Comparison of ENCODE assay signal across 15 cellular contexts in genomic region chr21:17901458-17902092, GRCh38.
DNase-seq lines count a peak whose midpoint lies in the region; ATAC-seq and TF ChIP-seq lines count a peak whose summit lies in the region.
"Had no signal": no experiment of that assay in that cellular context is flagged by ENCODE, and none has a peak within 500 bp of the region (broad histone marks: within the 10 kb centered on the region; RNA-seq: fewer than 3 reads in every experiment).

No MANE protein-coding gene starts in this region.

- no peak for ATAC-seq in heart left ventricle
- no peak for ATAC-seq in Right ventricle myocardium inferior
- ATAC-seq in GM21381 (IDR thresholded peaks at IDR 0.05; ENCODE audit: unreplicated experiment), result no peak
- ATAC-seq: activated CD4-positive, CD25-positive, alpha-beta regulatory T cell treated with anti-CD3 and anti-CD28 coated beads, Interleukin-2, amount 50 U/mL, for 24 hours had no signal

- H3K9me3 ChIP-seq in heart left ventricle, result peaks cover 0 to 15% (median 0%) of the 10 kb centered on the region in 12 donors
- H3K9me3 ChIP-seq in SJCRH30 (replicated peaks), result peaks cover 4% of the 10 kb centered on the region; the same call in 1 of the 2 replicates
- no peaks in the 10 kb centered on the region for H3K9me3 ChIP-seq in suprapubic skin
- H3K9me3 ChIP-seq in thyroid gland, result no peaks in the 10 kb centered on the region
- H3K9me3 ChIP-seq: upper lobe of left lung had no signal

- no peak for DNase-seq in heart left ventricle
- no peak for DNase-seq in Right ventricle myocardium inferior (ENCODE audit: missing footprints)
- DNase-seq in SJCRH30, result no peak
- DNase-seq in fibroblast of mammary gland (ENCODE audit: low read depth), result peak; percentile 11
- no peak for DNase-seq in suprapubic skin (ENCODE audit: low spot score in 2 of 2)
- no peak for DNase-seq in 8988T
- no peak for DNase-seq in thyroid gland
- DNase-seq: DMS153, erythroblast, NCI-H510A treated with DMSO at 0.1 percent for 48 hours, spleen, upper lobe of left lung had no signal

- no peak for TF ChIP-seq POLR2A in heart left ventricle (IDR thresholded peaks at IDR 0.05)
- no peak for TF ChIP-seq POLR2A in suprapubic skin (IDR thresholded peaks at IDR 0.05)
- TF ChIP-seq POLR2A in thyroid gland (IDR thresholded peaks at IDR 0.05), result no peak

- H3K27ac ChIP-seq in heart left ventricle, result peak overlapping the region in 10 of 12 donors; percentile 6 to 87 (median 60)
- peak overlapping the region; percentile 51 for H3K27ac ChIP-seq in SJCRH30
- peak overlapping the region; percentile 84 for H3K27ac ChIP-seq in suprapubic skin
- H3K27ac ChIP-seq in thyroid gland, result no peak overlapping the region
- H3K27ac ChIP-seq: cardiac muscle cell, spleen had no signal

- H3K36me3 ChIP-seq in heart left ventricle (no peaks in the 10 kb centered on the region), SJCRH30 (no peaks in the 10 kb centered on the region), suprapubic skin (no peaks in the 10 kb centered on the region), thyroid gland (no peaks in the 10 kb centered on the region)
- H3K36me3 ChIP-seq: cardiac muscle cell, spleen, upper lobe of left lung had no signal

- WGBS in heart left ventricle, 4 donors, result 67 to 71% (median 70%) methylated on average over 10 of the region's 10 CpGs
- 43% methylated on average over 10 of the region's 10 CpGs for WGBS in suprapubic skin
- 78 to 86% methylated on average over 10 of the region's 10 CpGs for WGBS in thyroid gland, 2 donors

- no peak for TF ChIP-seq EP300 in suprapubic skin (IDR thresholded peaks at IDR 0.05)

- intact Hi-C loops in heart left ventricle (cut with DNase I), result loop anchor here (1.0 to 10.0 kb wide), 8 partner anchors 81 to 289 kb away; partner anchors contain the start of genes C21orf91 (in 5 of the 10) and BTG3 (in 1 of the 10)
- intact Hi-C loops in Right ventricle myocardium inferior (cut with DNase I), result loop anchor here (2.0 kb wide), 1 partner anchor 83 kb away; the partner anchor contains the start of gene C21orf91
- intact Hi-C loops in thyroid gland (cut with DNase I), result no loop called here

- H3K27me3 ChIP-seq in heart left ventricle, result no peaks in the 10 kb centered on the region
- H3K27me3 ChIP-seq in SJCRH30, result no peaks in the 10 kb centered on the region
- no peaks in the 10 kb centered on the region for H3K27me3 ChIP-seq in suprapubic skin
- no peaks in the 10 kb centered on the region for H3K27me3 ChIP-seq in thyroid gland
- H3K27me3 ChIP-seq: cardiac muscle cell, spleen, upper lobe of left lung had no signal

- H3K4me3 ChIP-seq in heart left ventricle (no peak overlapping the region), SJCRH30 (no peak overlapping the region), fibroblast of mammary gland (ENCODE audit: control insufficient read depth, low read depth, low read length) (no peak overlapping the region), suprapubic skin (peak overlapping the region; percentile 7), thyroid gland (replicated peaks in 1 of 3) (no peak overlapping the region)
- H3K4me3 ChIP-seq: cardiac muscle cell, spleen, upper lobe of left lung had no signal

- peaks cover 0 to 19% (median 13%) of the 10 kb centered on the region in 12 donors for H3K4me1 ChIP-seq in heart left ventricle
- H3K4me1 ChIP-seq in SJCRH30, result peaks cover 7% of the 10 kb centered on the region
- peaks cover 26% of the 10 kb centered on the region for H3K4me1 ChIP-seq in suprapubic skin
- H3K4me1 ChIP-seq in thyroid gland, result no peaks in the 10 kb centered on the region

- no peak for TF ChIP-seq CTCF in heart left ventricle (IDR thresholded peaks at IDR 0.05)
- TF ChIP-seq CTCF in fibroblast of mammary gland (conservative IDR thresholded peaks at IDR 0.05; ENCODE audit: control insufficient read depth, insufficient read depth, low read depth, low read length), result no peak
- no peak for TF ChIP-seq CTCF in suprapubic skin (IDR thresholded peaks at IDR 0.05)
- no peak for TF ChIP-seq CTCF in thyroid gland (IDR thresholded peaks at IDR 0.05)

Comparison
In these comparisons a context has a peak if more than half of its experiments do, and no peak if none do; other contexts are left out.
1. H3K27ac ChIP-seq: peak in heart left ventricle (10 of 12), SJCRH30 (single experiment) and suprapubic skin (single experiment); none in thyroid gland (0 of 3).